1 cellular context compared by ENCODE assay signal in the genomic region with DNA sequence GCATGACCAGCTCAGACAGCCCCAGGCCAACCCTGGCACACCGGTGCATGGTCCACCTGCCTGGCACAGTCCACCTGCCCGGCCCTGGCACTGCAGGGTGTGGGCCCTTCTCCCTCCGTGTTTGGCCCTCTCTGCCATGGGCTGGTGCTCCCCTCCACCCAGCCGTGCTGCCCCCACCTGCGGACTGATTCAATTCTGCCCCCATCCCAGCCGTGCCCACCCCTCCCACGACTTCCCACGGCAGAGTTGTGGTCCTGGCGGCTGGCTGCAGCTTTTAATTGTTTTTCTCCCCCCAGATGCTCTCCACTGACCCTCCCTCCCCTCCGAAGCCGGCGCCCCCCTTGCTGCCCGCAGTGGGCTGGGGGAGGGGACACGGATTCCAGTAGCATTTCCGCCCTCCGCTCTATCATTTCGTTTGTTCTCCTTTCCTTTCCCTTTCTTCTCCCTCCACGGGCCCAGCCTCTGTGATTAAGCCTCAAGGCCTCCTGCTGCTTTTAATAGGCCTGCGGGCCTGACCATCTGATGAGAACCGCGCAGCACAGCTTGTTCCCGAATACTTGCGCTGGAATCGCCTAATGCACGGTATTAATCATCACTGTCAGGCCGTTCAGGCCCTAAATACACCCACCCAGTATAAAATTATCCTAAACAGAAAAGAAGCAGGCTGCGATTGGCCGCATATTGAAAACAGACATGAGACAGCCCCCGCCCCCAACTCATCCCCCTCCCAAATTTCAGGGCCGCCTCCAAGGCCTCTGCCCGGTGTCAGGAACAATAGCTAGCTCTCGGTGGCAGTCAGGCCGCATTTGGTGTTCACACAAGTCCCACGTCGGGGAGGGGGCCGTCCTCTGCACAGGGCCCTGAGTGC.
TF ChIP-seq lines count a peak whose summit lies in the region.

No MANE protein-coding gene starts in this region.

TF ChIP-seq in HEK293, 187 proteins besides CTCF, POLR2A, EP300 and RAD21 (continued from another document):
- TF ChIP-seq, protein P1, sequence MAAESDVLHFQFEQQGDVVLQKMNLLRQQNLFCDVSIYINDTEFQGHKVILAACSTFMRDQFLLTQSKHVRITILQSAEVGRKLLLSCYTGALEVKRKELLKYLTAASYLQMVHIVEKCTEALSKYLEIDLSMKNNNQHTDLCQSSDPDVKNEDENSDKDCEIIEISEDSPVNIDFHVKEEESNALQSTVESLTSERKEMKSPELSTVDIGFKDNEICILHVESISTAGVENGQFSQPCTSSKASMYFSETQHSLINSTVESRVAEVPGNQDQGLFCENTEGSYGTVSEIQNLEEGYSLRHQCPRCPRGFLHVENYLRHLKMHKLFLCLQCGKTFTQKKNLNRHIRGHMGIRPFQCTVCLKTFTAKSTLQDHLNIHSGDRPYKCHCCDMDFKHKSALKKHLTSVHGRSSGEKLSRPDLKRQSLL (tag by site-specific recombination; IDR thresholded peaks at IDR 0.05) = peak; percentile 88
- TF ChIP-seq SP7 (tag by site-specific recombination; IDR thresholded peaks at IDR 0.05) (peak; percentile 97), ZNF768 (tag by site-specific recombination; IDR thresholded peaks at IDR 0.05) (no peak), ZNF302 (tag by site-specific recombination; IDR thresholded peaks at IDR 0.05; ENCODE audit: low read depth) (no peak), ZNF37A (tag by site-specific recombination; IDR thresholded peaks at IDR 0.05) (no peak), ZNF155 (tag by site-specific recombination; IDR thresholded peaks at IDR 0.05) (no peak), ZNF830 (tag by site-specific recombination; IDR thresholded peaks at IDR 0.05; ENCODE audit: low read depth) (no peak), ZNF529 (tag by site-specific recombination; IDR thresholded peaks at IDR 0.05; ENCODE audit: insufficient replicate concordance) (no peak), ZNF837 (tag by site-specific recombination; IDR thresholded peaks at IDR 0.05) (no peak), ZNF211 (tag by site-specific recombination; IDR thresholded peaks at IDR 0.05; ENCODE audit: low read depth) (no peak), ZNF449 (tag by site-specific recombination; IDR thresholded peaks at IDR 0.05) (no peak), MYNN (tag by site-specific recombination; IDR thresholded peaks at IDR 0.05; ENCODE audit: borderline replicate concordance) (0 out of 2 replicates have a peak, but pooled peaks have one; percentile 32), WT1 (tag by site-specific recombination; IDR thresholded peaks at IDR 0.05) (peak; percentile 44), ZFP37 (tag by site-specific recombination; IDR thresholded peaks at IDR 0.05) (no peak), ZNF843 (tag by site-specific recombination; IDR thresholded peaks at IDR 0.05) (peak; percentile 90), PRDM4 (tag by site-specific recombination; IDR thresholded peaks at IDR 0.05) (peak; percentile 83), IKZF3 (tag by site-specific recombination; IDR thresholded peaks at IDR 0.05) (peak; percentile 92), ZNF311 (tag by site-specific recombination; IDR thresholded peaks at IDR 0.05; ENCODE audit: borderline replicate concordance) (no peak), PRDM1 (tag by site-specific recombination; IDR thresholded peaks at IDR 0.05) (peak; percentile 86), ZNF24 (tag by site-specific recombination; IDR thresholded peaks at IDR 0.05) (peak; percentile 87), ZNF391 (tag by site-specific recombination; IDR thresholded peaks at IDR 0.05; ENCODE audit: borderline replicate concordance, low read depth) (peak; percentile 45; the same call in 1 of the 2 replicates), ATF2 (tag by site-specific recombination; IDR thresholded peaks at IDR 0.05; ENCODE audit: low read depth) (no peak), ZBTB1 (tag by site-specific recombination; IDR thresholded peaks at IDR 0.05) (no peak)
- TF ChIP-seq, protein P2, sequence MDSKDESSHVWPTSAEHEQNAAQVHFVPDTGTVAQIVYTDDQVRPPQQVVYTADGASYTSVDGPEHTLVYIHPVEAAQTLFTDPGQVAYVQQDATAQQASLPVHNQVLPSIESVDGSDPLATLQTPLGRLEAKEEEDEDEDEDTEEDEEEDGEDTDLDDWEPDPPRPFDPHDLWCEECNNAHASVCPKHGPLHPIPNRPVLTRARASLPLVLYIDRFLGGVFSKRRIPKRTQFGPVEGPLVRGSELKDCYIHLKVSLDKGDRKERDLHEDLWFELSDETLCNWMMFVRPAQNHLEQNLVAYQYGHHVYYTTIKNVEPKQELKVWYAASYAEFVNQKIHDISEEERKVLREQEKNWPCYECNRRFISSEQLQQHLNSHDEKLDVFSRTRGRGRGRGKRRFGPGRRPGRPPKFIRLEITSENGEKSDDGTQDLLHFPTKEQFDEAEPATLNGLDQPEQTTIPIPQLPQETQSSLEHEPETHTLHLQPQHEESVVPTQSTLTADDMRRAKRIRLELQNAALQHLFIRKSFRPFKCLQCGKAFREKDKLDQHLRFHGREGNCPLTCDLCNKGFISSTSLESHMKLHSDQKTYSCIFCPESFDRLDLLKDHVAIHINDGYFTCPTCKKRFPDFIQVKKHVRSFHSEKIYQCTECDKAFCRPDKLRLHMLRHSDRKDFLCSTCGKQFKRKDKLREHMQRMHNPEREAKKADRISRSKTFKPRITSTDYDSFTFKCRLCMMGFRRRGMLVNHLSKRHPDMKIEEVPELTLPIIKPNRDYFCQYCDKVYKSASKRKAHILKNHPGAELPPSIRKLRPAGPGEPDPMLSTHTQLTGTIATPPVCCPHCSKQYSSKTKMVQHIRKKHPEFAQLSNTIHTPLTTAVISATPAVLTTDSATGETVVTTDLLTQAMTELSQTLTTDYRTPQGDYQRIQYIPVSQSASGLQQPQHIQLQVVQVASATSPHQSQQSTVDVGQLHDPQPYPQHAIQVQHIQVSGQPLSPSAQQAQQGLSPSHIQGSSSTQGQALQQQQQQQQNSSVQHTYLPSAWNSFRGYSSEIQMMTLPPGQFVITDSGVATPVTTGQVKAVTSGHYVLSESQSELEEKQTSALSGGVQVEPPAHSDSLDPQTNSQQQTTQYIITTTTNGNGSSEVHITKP (tag by site-specific recombination; IDR thresholded peaks at IDR 0.05) = peak; percentile 88
- TF ChIP-seq, protein P3, sequence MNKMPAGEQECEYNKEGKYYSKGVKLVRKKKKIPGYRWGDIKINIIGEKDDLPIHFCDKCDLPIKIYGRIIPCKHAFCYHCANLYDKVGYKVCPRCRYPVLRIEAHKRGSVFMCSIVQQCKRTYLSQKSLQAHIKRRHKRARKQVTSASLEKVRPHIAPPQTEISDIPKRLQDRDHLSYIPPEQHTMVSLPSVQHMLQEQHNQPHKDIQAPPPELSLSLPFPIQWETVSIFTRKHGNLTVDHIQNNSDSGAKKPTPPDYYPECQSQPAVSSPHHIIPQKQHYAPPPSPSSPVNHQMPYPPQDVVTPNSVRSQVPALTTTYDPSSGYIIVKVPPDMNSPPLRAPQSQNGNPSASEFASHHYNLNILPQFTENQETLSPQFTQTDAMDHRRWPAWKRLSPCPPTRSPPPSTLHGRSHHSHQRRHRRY (tag by site-specific recombination; IDR thresholded peaks at IDR 0.05) = peak; percentile 33; the same call in 1 of the 2 replicates
- TF ChIP-seq, protein P4, sequence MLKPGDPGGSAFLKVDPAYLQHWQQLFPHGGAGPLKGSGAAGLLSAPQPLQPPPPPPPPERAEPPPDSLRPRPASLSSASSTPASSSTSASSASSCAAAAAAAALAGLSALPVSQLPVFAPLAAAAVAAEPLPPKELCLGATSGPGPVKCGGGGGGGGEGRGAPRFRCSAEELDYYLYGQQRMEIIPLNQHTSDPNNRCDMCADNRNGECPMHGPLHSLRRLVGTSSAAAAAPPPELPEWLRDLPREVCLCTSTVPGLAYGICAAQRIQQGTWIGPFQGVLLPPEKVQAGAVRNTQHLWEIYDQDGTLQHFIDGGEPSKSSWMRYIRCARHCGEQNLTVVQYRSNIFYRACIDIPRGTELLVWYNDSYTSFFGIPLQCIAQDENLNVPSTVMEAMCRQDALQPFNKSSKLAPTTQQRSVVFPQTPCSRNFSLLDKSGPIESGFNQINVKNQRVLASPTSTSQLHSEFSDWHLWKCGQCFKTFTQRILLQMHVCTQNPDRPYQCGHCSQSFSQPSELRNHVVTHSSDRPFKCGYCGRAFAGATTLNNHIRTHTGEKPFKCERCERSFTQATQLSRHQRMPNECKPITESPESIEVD (tag by site-specific recombination; IDR thresholded peaks at IDR 0.05) = no peak; the same call in 1 of the 2 replicates
